ENCODE assay signal across 8 cellular contexts in the genomic region with DNA sequence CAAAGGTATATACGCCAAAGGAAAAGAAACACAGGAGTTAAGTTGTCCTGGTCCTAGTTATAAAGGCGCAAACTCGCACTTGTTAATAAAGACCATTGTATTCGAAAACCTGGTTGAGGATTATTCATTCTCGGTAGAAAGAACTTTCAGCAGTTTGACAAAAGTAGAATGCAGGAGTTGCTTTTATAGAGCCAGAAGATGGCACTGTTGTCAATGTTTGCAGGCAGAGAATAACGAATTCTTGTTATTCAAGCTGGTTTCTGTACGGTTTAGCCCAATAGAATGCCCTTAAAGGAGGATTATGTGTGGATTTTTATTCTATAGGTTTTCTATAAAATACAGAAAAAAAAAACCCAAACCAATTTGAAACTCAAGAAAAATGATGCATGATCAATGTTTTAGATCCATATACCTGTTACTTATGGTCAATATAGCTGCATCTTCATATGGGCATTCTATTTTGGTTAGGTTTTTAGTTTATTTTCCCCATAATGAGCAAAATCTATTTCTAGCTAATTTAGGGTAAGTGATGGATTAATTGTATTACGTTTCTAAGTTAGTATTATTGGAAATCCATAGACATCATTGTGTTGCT.
DNase-seq lines count a peak whose midpoint lies in the region; ATAC-seq and TF ChIP-seq lines count a peak whose summit lies in the region.

No MANE protein-coding gene starts in this region.

- H3K27ac Mint-ChIP-seq in progenitor cell of endocrine pancreas: no peak overlapping the region

- H3K4me2 ChIP-seq in MM.1S (ENCODE audit: low read depth, low read length) (no peak overlapping the region), fibroblast of lung (ENCODE audit: extremely low read depth, insufficient read depth, low read length) (no peak overlapping the region)

- no peak overlapping the region for H3K4me3 Mint-ChIP-seq in progenitor cell of endocrine pancreas (ENCODE audit: low read depth)

- H3K4me3 ChIP-seq in BE2C (ENCODE audit: low read depth, low read length) (no peak overlapping the region), MM.1S (ENCODE audit: low read length) (no peak overlapping the region), fibroblast of lung (replicated peaks in 1 of 4; ENCODE audit: control extremely low read depth in 1 of 4, insufficient read depth in 1 of 4, low read depth in 3 of 4, low read length in 4 of 4) (no peak overlapping the region)

- H3K4me1 Mint-ChIP-seq in progenitor cell of endocrine pancreas (ENCODE audit: low read depth): peaks cover 9% of the 10 kb centered on the region

- H4K20me1 ChIP-seq in MM.1S (ENCODE audit: insufficient read depth, low read length) (no peaks in the 10 kb centered on the region), fibroblast of lung (ENCODE audit: control insufficient read depth, extremely low read depth, insufficient read depth, low read length) (no peaks in the 10 kb centered on the region)

- no peaks in the 10 kb centered on the region for H3K9me3 Mint-ChIP-seq in progenitor cell of endocrine pancreas (ENCODE audit: low read depth)

- H3K36me3 Mint-ChIP-seq in progenitor cell of endocrine pancreas (ENCODE audit: insufficient read depth): no peaks in the 10 kb centered on the region

- H3K9me3 ChIP-seq in BE2C (no peaks in the 10 kb centered on the region), MM.1S (replicated peaks; ENCODE audit: insufficient read depth, low read length) (no peaks in the 10 kb centered on the region), fibroblast of lung (ENCODE audit: control insufficient read depth, insufficient read depth, low read depth, low read length) (no peaks in the 10 kb centered on the region)

- ATAC-seq in GM18861 (IDR thresholded peaks at IDR 0.05; ENCODE audit: unreplicated experiment): peak; percentile 57

- no peak overlapping the region for H2AFZ ChIP-seq in MM.1S (ENCODE audit: low read length)
- no peak overlapping the region for H2AFZ ChIP-seq in fibroblast of lung (ENCODE audit: low read length)

- H3K27me3 ChIP-seq in BE2C (peaks cover 72% of the 10 kb centered on the region), MM.1S (replicated peaks; ENCODE audit: insufficient read depth, low read length) (peaks cover 54% of the 10 kb centered on the region), fibroblast of lung (ENCODE audit: control insufficient read depth, insufficient read depth, low read length) (no peaks in the 10 kb centered on the region)

- H3F3A ChIP-seq in MM.1S (ENCODE audit: insufficient read depth, low read length): no peaks in the 10 kb centered on the region

- TF ChIP-seq CTCF in BE2C (IDR thresholded peaks at IDR 0.05; ENCODE audit: low read depth, low read length): peak; percentile 82
- TF ChIP-seq CTCF in MM.1S (IDR thresholded peaks at IDR 0.05; ENCODE audit: low read length): peak; percentile 77
- TF ChIP-seq CTCF in fibroblast of lung (conservative IDR thresholded peaks at IDR 0.05 in 1 of 2, IDR thresholded peaks at IDR 0.05 in 1 of 2; ENCODE audit: low read depth in 1 of 2, low read length in 2 of 2): peak; percentile 74 to 83
- peak; percentile 80 for TF ChIP-seq CTCF in progenitor cell of endocrine pancreas (IDR thresholded peaks at IDR 0.05; ENCODE audit: unreplicated experiment)

- H3K27me3 Mint-ChIP-seq in progenitor cell of endocrine pancreas: peaks cover 32% of the 10 kb centered on the region

- H3K9ac ChIP-seq in MM.1S (ENCODE audit: low read length) (no peak overlapping the region), fibroblast of lung (ENCODE audit: insufficient read depth, low read length) (no peak overlapping the region)

- H3K36me3 ChIP-seq in BE2C (no peaks in the 10 kb centered on the region), MM.1S (replicated peaks; ENCODE audit: insufficient read depth, low read length) (no peaks in the 10 kb centered on the region), fibroblast of lung (ENCODE audit: control insufficient read depth, insufficient read depth, low read length) (no peaks in the 10 kb centered on the region)

- H3K27ac ChIP-seq in MM.1S (ENCODE audit: low read length) (no peak overlapping the region), fibroblast of lung (ENCODE audit: insufficient read depth, low read length) (no peak overlapping the region)

- H3K4me1 ChIP-seq in BE2C (no peaks in the 10 kb centered on the region), MM.1S (ENCODE audit: low read length) (no peaks in the 10 kb centered on the region), fibroblast of lung (ENCODE audit: control insufficient read depth, extremely low read depth, insufficient read depth, low read length) (no peaks in the 10 kb centered on the region)

- no peaks in the 10 kb centered on the region for H3K79me2 ChIP-seq in MM.1S (ENCODE audit: low read length)
- H3K79me2 ChIP-seq in fibroblast of lung (ENCODE audit: control insufficient read depth, insufficient read depth, low read length): no peaks in the 10 kb centered on the region

- no peaks in the 10 kb centered on the region for H3K9me2 ChIP-seq in MM.1S (replicated peaks; ENCODE audit: insufficient read depth, low read length)

- DNase-seq in BE2C (no peak), MM.1S (peak; percentile 60), SK-N-DZ (ENCODE audit: low spot score) (peak; percentile 53), fibroblast of lung (ENCODE audit: low read depth in 2 of 2) (peak; percentile 53 to 81), progenitor cell of endocrine pancreas (ENCODE audit: low spot score, unreplicated experiment) (no peak), ureter (ENCODE audit: low spot score) (no peak), HPDE6-E6E7 (ENCODE audit: extremely low spot score) (no peak)

Comparison
In these comparisons a context has a peak if more than half of its experiments do, and no peak if none do; other contexts are left out.
1. DNase-seq: peak in MM.1S (single experiment), SK-N-DZ (single experiment) and fibroblast of lung (2 of 2); none in BE2C (single experiment), progenitor cell of endocrine pancreas (single experiment), ureter (single experiment) and HPDE6-E6E7 (single experiment).
2. Peak in every context shown above with its lines, with median percentiles within 50 percentile points of each other: CTCF ChIP-seq.